Comparison of ENCODE assay signal across 27 cellular contexts in genomic region chr4:72536443-72536842, GRCh38. TPM values are rescaled to one million over a fixed set of nuclear protein-coding genes. Genes with fewer than 3 reads are reported as not detected.
"Had no signal": no experiment of that assay in that cellular context is flagged by ENCODE, and none has a peak within 500 bp of the region (broad histone marks: within the 10 kb centered on the region; RNA-seq: fewer than 3 reads in every experiment).

No MANE protein-coding gene starts in this region.

- H3K4me1 ChIP-seq: colonic mucosa, gastrocnemius medialis, heart right ventricle, left lung, lower lobe of right lung had no signal

- H3K36me3 ChIP-seq: colonic mucosa, esophagus squamous epithelium, gastrocnemius medialis, heart right ventricle, left lung, lower lobe of right lung had no signal

- H3K9me3 ChIP-seq: colonic mucosa, esophagus squamous epithelium, gastrocnemius medialis, lower lobe of right lung, mucosa of descending colon had no signal

- DNase-seq: colonic mucosa; cortex of kidney; effector CD8-positive, alpha-beta T cell; effector memory CD8-positive, alpha-beta T cell; endodermal cell; erythroblast; esophagus squamous epithelium; foreskin fibroblast; foreskin melanocyte; gastrocnemius medialis; glutamatergic neuron; head of caudate nucleus; heart right ventricle; hippocampal formation; left cardiac atrium; left lung; left ventricle myocardium superior; lower lobe of right lung; mesenchymal stem cell; mucosa of descending colon; naive B cell had no signal

- FAIRE-seq: endometrium, islet of Langerhans, keratinocyte had no signal

- ATAC-seq: effector memory CD8-positive, alpha-beta T cell; esophagus mucosa; gastrocnemius medialis; heart right ventricle; left cardiac atrium; left lung; left ventricle myocardium superior; lower lobe of right lung; mucosa of descending colon had no signal

- H3K27me3 ChIP-seq: colonic mucosa, esophagus squamous epithelium, gastrocnemius medialis, heart right ventricle, left lung had no signal

- H3K27ac ChIP-seq: colonic mucosa, epithelial cell of prostate, esophagus squamous epithelium, gastrocnemius medialis, heart right ventricle, left lung, lower lobe of right lung had no signal

- H3K4me3 ChIP-seq: colonic mucosa, esophagus squamous epithelium, gastrocnemius medialis, heart right ventricle, left lung, lower lobe of right lung, mucosa of descending colon had no signal

RNA-seq across cellular contexts. Expression of gene ADAMTS3, which starts 32.6 kb away (rescaled TPM):
- total RNA-seq: myocyte had no signal
